ENCODE assay signal across 1 cellular context in the genomic region with DNA sequence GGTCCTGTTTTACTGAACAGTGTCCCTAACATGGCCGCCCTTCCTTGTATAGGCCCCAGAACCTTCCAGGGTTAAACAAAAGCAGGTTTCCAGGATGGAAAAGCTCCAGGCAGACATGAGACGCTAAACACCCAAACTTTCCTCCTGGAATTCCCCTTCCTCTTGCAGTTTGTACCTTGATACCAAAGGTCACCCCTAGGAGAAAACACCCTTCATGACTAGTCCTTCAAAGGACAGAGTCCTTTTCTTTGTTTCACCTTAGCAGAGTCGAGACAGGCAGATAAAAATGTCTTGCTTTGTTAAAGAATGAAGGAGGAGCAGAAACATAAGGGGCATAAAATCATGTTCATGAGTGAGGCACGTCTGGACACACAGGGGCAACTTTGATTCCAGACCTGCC.
TF ChIP-seq lines count a peak whose summit lies in the region.

No MANE protein-coding gene starts in this region.

TF ChIP-seq in IMR-90, 13 proteins besides CTCF, POLR2A, EP300 and RAD21:
- TF ChIP-seq ELK1 (IDR thresholded peaks at IDR 0.05; ENCODE audit: borderline replicate concordance, low read depth, low read length) = no peak
- TF ChIP-seq MAFK (IDR thresholded peaks at IDR 0.05; ENCODE audit: low read depth, low read length) = no peak
